In the genomic region with DNA sequence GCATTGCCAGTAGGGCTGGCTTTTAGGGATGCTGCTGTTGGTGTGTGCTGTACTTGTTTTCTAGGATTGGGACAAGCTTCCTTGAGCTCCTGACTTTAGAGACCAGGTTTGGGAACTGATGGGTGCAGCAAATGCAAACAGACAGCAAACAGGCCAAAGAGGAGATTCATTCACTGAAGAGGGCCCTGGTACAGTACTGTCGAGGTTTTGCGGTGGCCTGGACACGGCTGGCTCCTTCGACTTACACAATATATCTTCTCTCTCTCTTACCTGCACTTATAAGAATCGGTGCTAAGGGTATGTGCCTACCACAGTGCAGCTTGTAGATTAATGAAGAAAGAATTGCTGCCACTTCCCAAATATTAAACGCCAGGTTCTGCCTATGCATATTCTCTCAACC, we compare ENCODE assay signal across 8 cellular contexts. TPM values are rescaled to one million over a fixed set of nuclear protein-coding genes. Genes with fewer than 3 reads are reported as not detected.
DNase-seq lines count a peak whose midpoint lies in the region; ATAC-seq and TF ChIP-seq lines count a peak whose summit lies in the region.

No MANE protein-coding gene starts in this region.

- peaks cover 10% of the 10 kb centered on the region for H3K79me2 ChIP-seq in mammary epithelial cell (ENCODE audit: insufficient read depth, low read length)

- no peaks in the 10 kb centered on the region for H4K20me1 ChIP-seq in mammary epithelial cell (ENCODE audit: insufficient read depth, low read length)

- H3K4me2 ChIP-seq in mammary epithelial cell (ENCODE audit: insufficient read depth, low read depth, low read length) = peak overlapping the region; percentile 76

- peak overlapping the region; percentile 95 for H2AFZ ChIP-seq in mammary epithelial cell (ENCODE audit: low read depth, low read length)

- TF ChIP-seq CTCF in heart left ventricle (IDR thresholded peaks at IDR 0.05) = no peak
- no peak for TF ChIP-seq CTCF in mammary epithelial cell (conservative IDR thresholded peaks at IDR 0.05 in 1 of 2, IDR thresholded peaks at IDR 0.05 in 1 of 2; ENCODE audit: extremely low read depth in 1 of 2, insufficient read depth in 1 of 2, low read depth in 1 of 2, low read length in 2 of 2)
- no peak for TF ChIP-seq CTCF in upper lobe of left lung (IDR thresholded peaks at IDR 0.05)

- no peaks in the 10 kb centered on the region for H3K36me3 ChIP-seq in heart left ventricle
- no peaks in the 10 kb centered on the region for H3K36me3 ChIP-seq in mammary epithelial cell (ENCODE audit: insufficient read depth, low read length)
- no peaks in the 10 kb centered on the region for H3K36me3 ChIP-seq in mesodermal cell (ENCODE audit: control insufficient read depth, insufficient read depth, low read length)
- no peaks in the 10 kb centered on the region for H3K36me3 ChIP-seq in upper lobe of left lung

- peak overlapping the region; percentile 95 for H3K9ac ChIP-seq in mammary epithelial cell (ENCODE audit: insufficient read depth, low read length)

- H3K4me1 ChIP-seq in heart left ventricle (peaks cover 4 to 50% (median 22%) of the 10 kb centered on the region in 12 donors), mammary epithelial cell (ENCODE audit: insufficient read depth, low read length) (peaks cover 14% of the 10 kb centered on the region), mesodermal cell (ENCODE audit: control insufficient read depth, insufficient read depth, low read length, poor library complexity, severe bottlenecking) (peaks cover 10% of the 10 kb centered on the region), upper lobe of left lung (peaks cover 9 to 22% (median 15%) of the 10 kb centered on the region in 4 donors)

- BruUV-seq in mammary epithelial cell (replicated peaks; lab: Mats Ljungman, UMichigan) = no TSS peak

- H3K27me3 ChIP-seq in heart left ventricle (no peaks in the 10 kb centered on the region), mammary epithelial cell (ENCODE audit: insufficient read depth, low read length) (no peaks in the 10 kb centered on the region), upper lobe of left lung (no peaks in the 10 kb centered on the region)

- H3K4me3 ChIP-seq in heart left ventricle (peak overlapping the region; percentile 65 to 88 (median 78)), mammary epithelial cell (replicated peaks in 1 of 3; ENCODE audit: insufficient read depth in 1 of 3, low read depth in 2 of 3, low read length in 3 of 3) (peak overlapping the region; percentile 62 to 83 (median 71)), mesodermal cell (ENCODE audit: extremely low read depth, insufficient read depth, low read length, poor library complexity, severe bottlenecking) (peak overlapping the region; percentile 60), upper lobe of left lung (peak overlapping the region in 3 of 4 donors; percentile 61 to 77 (median 65))

- no peak for TF ChIP-seq EP300 in upper lobe of left lung (IDR thresholded peaks at IDR 0.05)

- DNase-seq in heart left ventricle (no peak), cardiac septum (ENCODE audit: low spot score) (no peak), mammary epithelial cell (no peak), upper lobe of left lung (no peak), MV-4-11 (lab: John Stamatoyannopoulos, UW) (no peak), HuH-7.5 (ENCODE audit: low spot score) (no peak), glomerular visceral epithelial cell (ENCODE audit: extremely low spot score) (no peak)

- CTCF ChIA-PET in mammary epithelial cell (lab: Charles Lee; ENCODE audit: low non-redundant PET) = no interaction called here

- no peaks in the 10 kb centered on the region for H3K9me3 ChIP-seq in heart left ventricle
- no peaks in the 10 kb centered on the region for H3K9me3 ChIP-seq in mammary epithelial cell (replicated peaks; ENCODE audit: insufficient read depth, low read length)
- H3K9me3 ChIP-seq in mesodermal cell (ENCODE audit: control insufficient read depth, low read length) = no peaks in the 10 kb centered on the region
- H3K9me3 ChIP-seq in upper lobe of left lung = no peaks in the 10 kb centered on the region

- WGBS in heart left ventricle, 4 donors = 66 to 77% (median 71%) methylated on average over 6 of the region's 6 CpGs
- 49% methylated on average over 6 of the region's 6 CpGs for WGBS in mammary epithelial cell (ENCODE audit: low coverage, missing lambda C conversion rate)
- no CpG with 5 or more reads among the region's 6 CpGs for WGBS in mesodermal cell (ENCODE audit: insufficient coverage in 2 of 2), 2 experiments
- WGBS in upper lobe of left lung, 2 donors = 75 to 76% methylated on average over 6 of the region's 6 CpGs

- H3K27ac ChIP-seq in heart left ventricle = peak overlapping the region in 11 of 12 donors; percentile 65 to 95 (median 84)
- H3K27ac ChIP-seq in mammary epithelial cell (ENCODE audit: insufficient read depth, low read depth, low read length) = peak overlapping the region; percentile 74
- no peak overlapping the region for H3K27ac ChIP-seq in mesodermal cell (ENCODE audit: low read depth, low read length, severe bottlenecking)
- H3K27ac ChIP-seq in upper lobe of left lung = peak overlapping the region in 1 of 4 donors; percentile 80

- TF ChIP-seq POLR2A in heart left ventricle (IDR thresholded peaks at IDR 0.05) = no peak
- no peak for TF ChIP-seq POLR2A in upper lobe of left lung (IDR thresholded peaks at IDR 0.05)

- in situ Hi-C loops in mammary epithelial cell (cut with MboI; ENCODE audit: low sequenced_read_pairs in 2 of 2) = no loop called here

- intact Hi-C loops in heart left ventricle (cut with DNase I) (loop anchor here in 8 of 10 donors (2.0 to 5.0 kb wide), 6 partner anchors 35 to 70 kb away; partner anchors contain the start of gene ATP1A1 (in 1 of the 8)), cardiac septum (cut with DNase I) (loop anchor here (2.0 to 5.0 kb wide), 2 partner anchors 41 to 60 kb away; no protein-coding TSS in a partner anchor), mammary epithelial cell (cut with micrococcal nuclease) (loop anchor here (5.0 kb wide), 1 partner anchor 40 kb away; no protein-coding TSS in a partner anchor)

- no peak for ATAC-seq in heart left ventricle
- no peak for ATAC-seq in upper lobe of left lung (ENCODE audit: low FRiP score in 2 of 2)

- dilution Hi-C loops in mammary epithelial cell (cut with HindIII; ENCODE audit: low sequenced_read_pairs) = loop anchor here (5.0 kb wide), 1 partner anchor 50 kb away; no protein-coding TSS in a partner anchor

RNA-seq across cellular contexts. Expression of gene ATP1A1, which starts 44.6 kb away (rescaled TPM):
- total RNA-seq in heart left ventricle (100 to 1,000 TPM; 175 to 436 (median 241) TPM), cardiac septum (192 TPM), mammary epithelial cell (100 to 1,000 TPM; 359 to 505 TPM), upper lobe of left lung (100 to 1,000 TPM; 383 to 829 (median 696) TPM)
- polyA plus RNA-seq in heart left ventricle (100 to 1,000 TPM; 115 to 896 TPM), mammary epithelial cell (660 TPM)
- polyA minus RNA-seq in mammary epithelial cell = 731 TPM
- polyA plus RNA-seq in mesodermal cell (2013, experiment 1 of 2) = 271 TPM
- polyA plus RNA-seq in mesodermal cell (2013, experiment 2 of 2) = 244 TPM
